ENCODE assay signal across 13 cellular contexts in the genomic region with DNA sequence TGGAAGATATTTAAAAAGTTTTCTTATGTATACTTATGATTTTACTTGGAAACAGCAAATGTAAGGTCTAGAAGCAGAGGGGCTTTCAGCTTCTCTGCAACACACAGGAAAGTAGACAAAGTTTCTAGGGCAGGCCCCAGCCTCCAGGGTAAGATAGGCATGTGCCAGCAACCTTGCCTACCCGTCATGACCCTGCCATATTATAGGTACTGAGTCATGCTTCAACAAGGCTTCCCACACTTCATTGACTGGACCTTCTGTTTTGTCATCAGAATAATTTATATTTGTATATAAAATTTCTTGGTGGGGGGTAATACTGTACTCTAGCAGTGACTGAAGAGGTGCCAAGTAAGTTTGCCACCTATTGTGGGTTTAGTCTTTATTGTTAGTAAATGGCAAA.
DNase-seq lines count a peak whose midpoint lies in the region; ATAC-seq and TF ChIP-seq lines count a peak whose summit lies in the region.
"Had no signal": no experiment of that assay in that cellular context is flagged by ENCODE, and none has a peak within 500 bp of the region (broad histone marks: within the 10 kb centered on the region; RNA-seq: fewer than 3 reads in every experiment).

No MANE protein-coding gene starts in this region.

- H3K27ac Mint-ChIP-seq in activated T-helper 2 cell treated with anti-CD3 and anti-CD28 coated beads, Interferon-gamma antibody, Interleukin-2, Interleukin-4, amounts not matched to agents 10 μg/mL and 5 μg/mL and 100 μg/mL, durations not matched to agents 14 hours and 24 hours and 36 hours: peak overlapping the region; percentile 76
- H3K27ac Mint-ChIP-seq in natural killer cell (peak overlapping the region; percentile 87 to 88), chondrocyte (ENCODE audit: unreplicated experiment) (no peak overlapping the region)

- H3K79me1 ChIP-seq in IMR-90 (ENCODE audit: low read depth in 1 of 2, low read length in 2 of 2): peaks cover 37 to 77% of the 10 kb centered on the region in 2 experiments

- peaks cover 71% of the 10 kb centered on the region for H3K4me1 Mint-ChIP-seq in activated T-helper 2 cell treated with anti-CD3 and anti-CD28 coated beads, Interferon-gamma antibody, Interleukin-2, Interleukin-4, amounts not matched to agents 10 μg/mL and 5 μg/mL and 100 μg/mL, durations not matched to agents 14 hours and 24 hours and 36 hours (ENCODE audit: low read depth)
- peaks cover 79 to 84% of the 10 kb centered on the region in 2 donors for H3K4me1 Mint-ChIP-seq in natural killer cell
- peaks cover 30% of the 10 kb centered on the region for H3K4me1 Mint-ChIP-seq in chondrocyte (ENCODE audit: low read depth)

- POLR2A ChIA-PET in IMR-90 (lab: Charles Lee; ENCODE audit: unreplicated experiment): no interaction called here

- H3K23ac ChIP-seq in IMR-90 (ENCODE audit: low read depth, low read length): no peak overlapping the region

- dilution Hi-C loops in IMR-90 (cut with HindIII; ENCODE audit: low sequenced_read_pairs, unreplicated experiment): no loop called here

- no peak overlapping the region for H2BK120ac ChIP-seq in IMR-90 (ENCODE audit: low read depth, low read length)

- peaks cover 11% of the 10 kb centered on the region for H3K9me1 ChIP-seq in IMR-90 (ENCODE audit: insufficient read depth, low read length)

- H2AK9ac ChIP-seq in IMR-90 (replicated peaks; ENCODE audit: low read depth, low read length, poor library complexity): no peak overlapping the region

- H3K27me3 ChIP-seq in IMR-90 (ENCODE audit: control insufficient read depth, insufficient read depth, low read length): no peaks in the 10 kb centered on the region

- H3K9me3 ChIP-seq in IMR-90 (ENCODE audit: control insufficient read depth, insufficient read depth, low read length): no peaks in the 10 kb centered on the region

- no peaks in the 10 kb centered on the region for H3K36me3 ChIP-seq in IMR-90 (ENCODE audit: control insufficient read depth, insufficient read depth, low read length)

- H3K4me3 Mint-ChIP-seq in activated T-helper 2 cell treated with anti-CD3 and anti-CD28 coated beads, Interferon-gamma antibody, Interleukin-2, Interleukin-4, amounts not matched to agents 10 μg/mL and 5 μg/mL and 100 μg/mL, durations not matched to agents 14 hours and 24 hours and 36 hours (ENCODE audit: low read depth): no peak overlapping the region
- H3K4me3 Mint-ChIP-seq in natural killer cell: peak overlapping the region; percentile 70
- no peak overlapping the region for H3K4me3 Mint-ChIP-seq in chondrocyte (ENCODE audit: unreplicated experiment)

- no CpG with 5 or more reads among the region's 1 CpG for WGBS in IMR-90 (ENCODE audit: extremely low coverage in 2 of 2, insufficient read length in 1 of 2), 2 experiments

- no peak overlapping the region for H3K9ac ChIP-seq in IMR-90 (ENCODE audit: low read depth, low read length)

- TF ChIP-seq RAD21 in IMR-90 (IDR thresholded peaks at IDR 0.05; ENCODE audit: low read length): no peak

- no peak overlapping the region for H3K56ac ChIP-seq in IMR-90 (ENCODE audit: extremely low read depth, insufficient read depth, low read length)

- H3K14ac ChIP-seq in IMR-90 (replicated peaks; ENCODE audit: low read depth, low read length): no peak overlapping the region

- H3K4me3 ChIP-seq in IMR-90 (ENCODE audit: insufficient read depth, low read depth, low read length): no peak overlapping the region
- H3K4me3 ChIP-seq: smooth muscle cell had no signal

- H3K36me3 Mint-ChIP-seq in activated T-helper 2 cell treated with anti-CD3 and anti-CD28 coated beads, Interferon-gamma antibody, Interleukin-2, Interleukin-4, amounts not matched to agents 10 μg/mL and 5 μg/mL and 100 μg/mL, durations not matched to agents 14 hours and 24 hours and 36 hours (ENCODE audit: low read depth): peaks cover 32% of the 10 kb centered on the region
- H3K36me3 Mint-ChIP-seq in natural killer cell (no peaks in the 10 kb centered on the region), chondrocyte (ENCODE audit: low read depth) (no peaks in the 10 kb centered on the region)

- BruUV-seq in IMR-90 (replicated peaks; lab: Mats Ljungman, UMichigan): no TSS peak

- intact Hi-C loops in IMR-90 (cut with micrococcal nuclease): no loop called here
- intact Hi-C loops in activated T-helper 2 cell treated with anti-CD3 and anti-CD28 coated beads, Interferon-gamma antibody, Interleukin-2, Interleukin-4, amounts not matched to agents 10 μg/mL and 5 μg/mL and 100 μg/mL, durations not matched to agents 14 hours and 24 hours and 36 hours (cut with micrococcal nuclease): loop anchor here (5.0 kb wide), 1 partner anchor 46 kb away; no protein-coding TSS in a partner anchor
- intact Hi-C loops in natural killer cell (cut with micrococcal nuclease): no loop called here

- ATAC-seq in IMR-90 (ENCODE audit: low read depth) (peak; percentile 35), natural killer cell (peak; percentile 36 to 72 (median 45))

- H3K9me3 Mint-ChIP-seq in activated T-helper 2 cell treated with anti-CD3 and anti-CD28 coated beads, Interferon-gamma antibody, Interleukin-2, Interleukin-4, amounts not matched to agents 10 μg/mL and 5 μg/mL and 100 μg/mL, durations not matched to agents 14 hours and 24 hours and 36 hours: no peaks in the 10 kb centered on the region
- H3K9me3 Mint-ChIP-seq in natural killer cell: no peaks in the 10 kb centered on the region
- no peaks in the 10 kb centered on the region for H3K9me3 Mint-ChIP-seq in chondrocyte (ENCODE audit: low read depth)

- H2BK20ac ChIP-seq in IMR-90 (ENCODE audit: low read depth, low read length): no peak overlapping the region

- H3K4me1 ChIP-seq in IMR-90 (ENCODE audit: control insufficient read depth, insufficient read depth, low read length): peaks cover 13% of the 10 kb centered on the region

- in situ Hi-C loops in IMR-90 (cut with MboI; ENCODE audit: low sequenced_read_pairs): no loop called here

- no peak for TF ChIP-seq POLR2A in IMR-90 (IDR thresholded peaks at IDR 0.05; ENCODE audit: low read depth, low read length)

- CTCF ChIA-PET in IMR-90 (lab: Yijun Ruan, JAX): no interaction called here

- H4K20me1 ChIP-seq in IMR-90 (ENCODE audit: insufficient read depth, low read length): peaks cover 80% of the 10 kb centered on the region

- no peak overlapping the region for H3K4ac ChIP-seq in IMR-90 (ENCODE audit: low read depth, low read length)

- no peak overlapping the region for H2BK15ac ChIP-seq in IMR-90 (ENCODE audit: low read depth, low read length)

- no peak overlapping the region for H2BK5ac ChIP-seq in IMR-90 (ENCODE audit: low read depth, low read length, poor library complexity, severe bottlenecking)

- no peak overlapping the region for H4K91ac ChIP-seq in IMR-90 (ENCODE audit: insufficient read depth, low read depth, low read length)

- H2AK5ac ChIP-seq in IMR-90 (ENCODE audit: low read depth, low read length): 0 out of 2 replicates have a peak overlapping the region, but pooled peaks have one; percentile 18

- H4K8ac ChIP-seq in IMR-90 (ENCODE audit: low read depth in 2 of 2, low read length in 2 of 2): no peak overlapping the region

- H3K18ac ChIP-seq in IMR-90 (ENCODE audit: low read depth, low read length): no peak overlapping the region

- no peaks in the 10 kb centered on the region for H3K27me3 Mint-ChIP-seq in activated T-helper 2 cell treated with anti-CD3 and anti-CD28 coated beads, Interferon-gamma antibody, Interleukin-2, Interleukin-4, amounts not matched to agents 10 μg/mL and 5 μg/mL and 100 μg/mL, durations not matched to agents 14 hours and 24 hours and 36 hours (ENCODE audit: low read depth)
- H3K27me3 Mint-ChIP-seq in natural killer cell (ENCODE audit: low read depth in 2 of 2) (no peaks in the 10 kb centered on the region), chondrocyte (ENCODE audit: low read depth) (no peaks in the 10 kb centered on the region)

- DNase-seq in DMS 273 (lab: John Stamatoyannopoulos, UW; ENCODE audit: unreplicated experiment) (peak; percentile 30), DMS 273 treated with DMSO at 0.1 percent for 48 hours (lab: John Stamatoyannopoulos, UW) (no peak), IMR-90 (no peak), natural killer cell (no peak), chondrocyte (ENCODE audit: low spot score) (no peak), T1000 (lab: John Stamatoyannopoulos, UW) (no peak), 8988T (no peak)
- DNase-seq in activated T-helper 2 cell treated with anti-CD3 and anti-CD28 coated beads, Interferon-gamma antibody, Interleukin-2, Interleukin-4, amounts not matched to agents 10 μg/mL and 5 μg/mL and 100 μg/mL, durations not matched to agents 14 hours and 24 hours and 36 hours (ENCODE audit: low spot score): no peak
- DNase-seq: activated CD4-positive, alpha-beta T cell treated with anti-CD3 and anti-CD28 coated beads, Interleukin-2, amount 50 U/mL, for 4 hours; SHP77 treated with DMSO at 0.1 percent for 48 hours; stimulated activated CD8-positive, alpha-beta memory T cell treated with anti-CD3 and anti-CD28 coated beads, Interleukin-4, amount 100 ng/mL, for 48 hours had no signal

- no peak overlapping the region for H2AFZ ChIP-seq in IMR-90 (replicated peaks; ENCODE audit: low read length, poor library complexity)

- no peak overlapping the region for H3K4me2 ChIP-seq in IMR-90 (ENCODE audit: low read depth, low read length)
- H3K4me2 ChIP-seq: smooth muscle cell had no signal

- TF ChIP-seq CTCF in IMR-90 (conservative IDR thresholded peaks at IDR 0.05; ENCODE audit: low read depth, low read length): no peak
- TF ChIP-seq CTCF in natural killer cell (IDR thresholded peaks at IDR 0.05): no peak
- no peak for TF ChIP-seq CTCF in chondrocyte (IDR thresholded peaks at IDR 0.05)

- H4K5ac ChIP-seq in IMR-90 (ENCODE audit: low read depth, low read length): no peak overlapping the region

- H3K27ac ChIP-seq in IMR-90 (ENCODE audit: insufficient read depth, low read length): no peak overlapping the region
- H3K27ac ChIP-seq: 22Rv1 had no signal

TF ChIP-seq in IMR-90, 13 proteins besides CTCF, POLR2A, EP300 and RAD21 (continues in another document):
- TF ChIP-seq MAFK (IDR thresholded peaks at IDR 0.05; ENCODE audit: low read depth, low read length) (no peak), MAZ (IDR thresholded peaks at IDR 0.05; ENCODE audit: borderline replicate concordance, low read depth, low read length) (no peak), FOS (IDR thresholded peaks at IDR 0.05; ENCODE audit: low read depth, low read length) (no peak), SMC3 (IDR thresholded peaks at IDR 0.05; ENCODE audit: low read depth, low read length) (no peak), CEBPB (IDR thresholded peaks at IDR 0.05; ENCODE audit: low read depth, low read length) (no peak)
- TF ChIP-seq, protein P1, sequence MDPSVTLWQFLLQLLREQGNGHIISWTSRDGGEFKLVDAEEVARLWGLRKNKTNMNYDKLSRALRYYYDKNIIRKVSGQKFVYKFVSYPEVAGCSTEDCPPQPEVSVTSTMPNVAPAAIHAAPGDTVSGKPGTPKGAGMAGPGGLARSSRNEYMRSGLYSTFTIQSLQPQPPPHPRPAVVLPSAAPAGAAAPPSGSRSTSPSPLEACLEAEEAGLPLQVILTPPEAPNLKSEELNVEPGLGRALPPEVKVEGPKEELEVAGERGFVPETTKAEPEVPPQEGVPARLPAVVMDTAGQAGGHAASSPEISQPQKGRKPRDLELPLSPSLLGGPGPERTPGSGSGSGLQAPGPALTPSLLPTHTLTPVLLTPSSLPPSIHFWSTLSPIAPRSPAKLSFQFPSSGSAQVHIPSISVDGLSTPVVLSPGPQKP (IDR thresholded peaks at IDR 0.05; ENCODE audit: borderline replicate concordance, low read depth, low read length): no peak
